31 cellular contexts compared by ENCODE assay signal in genomic region chr9:111152614-111153013, GRCh38.
"Had no signal": no experiment of that assay in that cellular context is flagged by ENCODE, and none has a peak within 500 bp of the region (broad histone marks: within the 10 kb centered on the region; RNA-seq: fewer than 3 reads in every experiment).

No MANE protein-coding gene starts in this region.

- DNase-seq: activated CD4-positive, alpha-beta memory T cell treated with anti-CD3 and anti-CD28 coated beads, Interleukin-2, amount 10 ng/mL, durations not matched to agents 7 days and 5 days; activated CD4-positive, alpha-beta T cell treated with anti-CD3 and anti-CD28 coated beads for 1 hour; activated CD4-positive, alpha-beta T cell treated with anti-CD3 and anti-CD28 coated beads for 36 hours; activated CD4-positive, alpha-beta T cell treated with anti-CD3 and anti-CD28 coated beads for 48 hours; activated CD4-positive, alpha-beta T cell treated with anti-CD3 and anti-CD28 coated beads, Interleukin-2, amount 10 ng/mL, durations not matched to agents 7 days and 5 days; activated CD4-positive, alpha-beta T cell treated with anti-CD3 and anti-CD28 coated beads, Interleukin-2, amount 50 U/mL, for 48 hours; activated CD4-positive, CD25-positive, alpha-beta regulatory T cell; activated CD8-positive, alpha-beta memory T cell treated with anti-CD3 and anti-CD28 coated beads for 24 hours; activated CD8-positive, alpha-beta memory T cell treated with anti-CD3 and anti-CD28 coated beads, Interleukin-2, amount 10 ng/mL, durations not matched to agents 7 days and 5 days; activated CD8-positive, alpha-beta memory T cell treated with anti-CD3 and anti-CD28 coated beads, Interleukin-2, amount 50 U/mL, for 48 hours; activated CD8-positive, alpha-beta T cell treated with anti-CD3 and anti-CD28 coated beads, Interleukin-2, amount 10 ng/mL, durations not matched to agents 7 days and 5 days; activated effector memory CD4-positive, alpha-beta T cell treated with Interleukin-2 at 50 U/mL for 16 hours; activated gamma-delta T cell; activated naive CD4-positive, alpha-beta T cell treated with anti-CD3 and anti-CD28 coated beads, Interleukin-2, amount 10 ng/mL, durations not matched to agents 7 days and 5 days; activated naive CD4-positive, alpha-beta T cell treated with Interleukin-2 at 50 U/mL for 16 hours; activated naive CD8-positive, alpha-beta T cell treated with anti-CD3 and anti-CD28 coated beads, Interleukin-2, amount 10 ng/mL, durations not matched to agents 7 days and 5 days; activated naive CD8-positive, alpha-beta T cell treated with anti-CD3 and anti-CD28 coated beads, Interleukin-2, amount 50 U/mL, for 24 hours; activated T-cell treated with anti-CD3 and anti-CD28 coated beads, Interleukin-2, amount 50 U/mL, for 24 hours; activated T-cell treated with anti-CD3 and anti-CD28 coated beads, Interleukin-2, amount 50 U/mL, for 48 hours; amygdala; anterior cingulate cortex; caudate nucleus; cerebellar nuclear complex; T-cell; T-helper 17 cell; T1000; WERI-Rb-1 had no signal

- H3K27ac ChIP-seq: ascending aorta, cardiac muscle cell, WERI-Rb-1 had no signal

- H3K36me3 ChIP-seq: ascending aorta, cardiac muscle cell, WERI-Rb-1 had no signal

- H3K27me3 ChIP-seq: ascending aorta, cardiac muscle cell had no signal

- H3K9me3 ChIP-seq: ascending aorta had no signal

- H3K4me1 ChIP-seq: ascending aorta had no signal

- ATAC-seq: activated CD4-positive, alpha-beta T cell treated with anti-CD3 and anti-CD28 coated beads for 36 hours; activated CD4-positive, CD25-positive, alpha-beta regulatory T cell treated with anti-CD3 and anti-CD28 coated beads, Interleukin-2, amount 50 U/mL, for 24 hours; activated CD8-positive, alpha-beta memory T cell treated with anti-CD3 and anti-CD28 coated beads, Interleukin-2, amount 10 ng/mL, durations not matched to agents 7 days and 5 days; activated CD8-positive, alpha-beta T cell treated with anti-CD3 and anti-CD28 coated beads, Interleukin-2, amount 10 ng/mL, durations not matched to agents 7 days and 5 days; activated naive CD8-positive, alpha-beta T cell treated with anti-CD3 and anti-CD28 coated beads, Interleukin-2, amount 50 U/mL, for 24 hours; T-cell; T-helper 17 cell; WTC11 had no signal

- H3K4me3 ChIP-seq: ascending aorta, cardiac muscle cell had no signal
